10 cellular contexts compared by ENCODE assay signal in genomic region chr5:76952795-76953536, GRCh38. TPM values are rescaled to one million over a fixed set of nuclear protein-coding genes. Genes with fewer than 3 reads are reported as not detected.
DNase-seq lines count a peak whose midpoint lies in the region; ATAC-seq lines count a peak whose summit lies in the region.
"Had no signal": no experiment of that assay in that cellular context is flagged by ENCODE, and none has a peak within 500 bp of the region (broad histone marks: within the 10 kb centered on the region; RNA-seq: fewer than 3 reads in every experiment).

TSS of gene CRHBP (plus strand) at chr5:76953045. CDS start at chr5:76953135, 90 bp downstream.

- H3K36me3 ChIP-seq in GM23248 (ENCODE audit: low read depth), result no peaks in the 10 kb centered on the region
- H3K36me3 ChIP-seq in iPS-20b (ENCODE audit: insufficient read depth, low read depth, low read length), result no peaks in the 10 kb centered on the region
- H3K36me3 ChIP-seq in skeletal muscle satellite cell (ENCODE audit: insufficient read depth, low read length), result no peaks in the 10 kb centered on the region

- no peak within 1 kb of the TSS for H2AFZ ChIP-seq in GM23248

- no peaks in the 10 kb centered on the region for H4K20me1 ChIP-seq in GM23248 (ENCODE audit: insufficient read depth)

- H3K79me2 ChIP-seq in GM23248 (ENCODE audit: insufficient read depth), result no peaks in the 10 kb centered on the region

- H3K27ac Mint-ChIP-seq in activated CD8-positive, alpha-beta T cell treated with anti-CD3 and anti-CD28 coated beads, Interleukin-2, amount 10 ng/mL, durations not matched to agents 7 days and 5 days, result no peak within 1 kb of the TSS

- H3K4me1 ChIP-seq in GM23248 (ENCODE audit: insufficient read depth), result no peaks in the 10 kb centered on the region
- H3K4me1 ChIP-seq in iPS-20b (ENCODE audit: insufficient read depth, low read length), result no peaks in the 10 kb centered on the region
- H3K4me1 ChIP-seq in skeletal muscle satellite cell (ENCODE audit: control insufficient read depth, insufficient read depth, low read length), result peaks cover 5% of the 10 kb centered on the region

- WGBS in GM23248 (ENCODE audit: low coverage in 1 of 2, low lambda C conversion rate in 2 of 2, missing lambda C conversion rate in 2 of 2), 2 experiments, result 19 to 21% methylated on average over 23 of the region's 23 CpGs

- H3K4me3 ChIP-seq in GM23248 (peak within 1 kb of the TSS; percentile 51; the same call in 1 of the 2 replicates), iPS-20b (ENCODE audit: low read length) (peak within 1 kb of the TSS; percentile 76), skeletal muscle satellite cell (ENCODE audit: low read length) (peak within 1 kb of the TSS; percentile 67)

- no peak within 1 kb of the TSS for H3K27ac ChIP-seq in GM23248
- H3K27ac ChIP-seq in iPS-20b (ENCODE audit: low read length), result no peak within 1 kb of the TSS

- CTCF ChIA-PET in activated CD8-positive, alpha-beta T cell treated with anti-CD3 and anti-CD28 coated beads, Interleukin-2, amount 10 ng/mL, durations not matched to agents 7 days and 5 days (lab: Charles Lee), result no interaction called here

- peaks cover 56% of the 10 kb centered on the region for H3K27me3 ChIP-seq in GM23248 (replicated peaks; ENCODE audit: insufficient read depth)
- H3K27me3 ChIP-seq in iPS-20b (ENCODE audit: insufficient read depth, low read length), result peaks cover 59% of the 10 kb centered on the region
- H3K27me3 ChIP-seq in skeletal muscle satellite cell (ENCODE audit: control insufficient read depth, insufficient read depth, low read length), result peaks cover 39% of the 10 kb centered on the region

- no peaks in the 10 kb centered on the region for H3K9me3 ChIP-seq in GM23248 (ENCODE audit: low read depth)
- no peaks in the 10 kb centered on the region for H3K9me3 ChIP-seq in iPS-20b (ENCODE audit: insufficient read depth, low read depth, low read length)
- no peaks in the 10 kb centered on the region for H3K9me3 ChIP-seq in skeletal muscle satellite cell (replicated peaks; ENCODE audit: low read length)

- no peak within 1 kb of the TSS for H3K4me3 Mint-ChIP-seq in activated CD8-positive, alpha-beta T cell treated with anti-CD3 and anti-CD28 coated beads, Interleukin-2, amount 10 ng/mL, durations not matched to agents 7 days and 5 days

- H3K9me3 Mint-ChIP-seq in activated CD8-positive, alpha-beta T cell treated with anti-CD3 and anti-CD28 coated beads, Interleukin-2, amount 10 ng/mL, durations not matched to agents 7 days and 5 days (ENCODE audit: insufficient read depth), result no peaks in the 10 kb centered on the region

- H3F3A ChIP-seq in GM23248 (ENCODE audit: insufficient read depth), result no peaks in the 10 kb centered on the region

- in situ Hi-C loops in GM23248 (cut with MboI), result no loop called here

- peak within 1 kb of the TSS; percentile 42 for H3K4me2 ChIP-seq in GM23248 (ENCODE audit: unreplicated experiment)
- H3K4me2 ChIP-seq in skeletal muscle satellite cell (ENCODE audit: low read length), result peak within 1 kb of the TSS; percentile 92

- H3K9ac ChIP-seq in GM23248 (no peak within 1 kb of the TSS), iPS-20b (ENCODE audit: low read depth, low read length) (no peak within 1 kb of the TSS; the same call in 1 of the 2 replicates), skeletal muscle satellite cell (ENCODE audit: low read depth, low read length) (no peak within 1 kb of the TSS)

- ATAC-seq in activated CD8-positive, alpha-beta T cell treated with anti-CD3 and anti-CD28 coated beads, Interleukin-2, amount 10 ng/mL, durations not matched to agents 7 days and 5 days, result peak; percentile 30
- ATAC-seq in HG03039 (IDR thresholded peaks at IDR 0.05; ENCODE audit: unreplicated experiment) (no peak), HG02571 (IDR thresholded peaks at IDR 0.05; ENCODE audit: unreplicated experiment) (no peak), HG03439 (IDR thresholded peaks at IDR 0.05; ENCODE audit: unreplicated experiment) (no peak)
- ATAC-seq: left colon had no signal

- no peaks in the 10 kb centered on the region for H3K36me3 Mint-ChIP-seq in activated CD8-positive, alpha-beta T cell treated with anti-CD3 and anti-CD28 coated beads, Interleukin-2, amount 10 ng/mL, durations not matched to agents 7 days and 5 days (ENCODE audit: low read depth)

- peaks cover 5% of the 10 kb centered on the region for H3K4me1 Mint-ChIP-seq in activated CD8-positive, alpha-beta T cell treated with anti-CD3 and anti-CD28 coated beads, Interleukin-2, amount 10 ng/mL, durations not matched to agents 7 days and 5 days (ENCODE audit: low read depth)

- DNase-seq in GM23248, result no peak
- DNase-seq in activated CD8-positive, alpha-beta T cell treated with anti-CD3 and anti-CD28 coated beads, Interleukin-2, amount 10 ng/mL, durations not matched to agents 7 days and 5 days, result no peak
- no peak for DNase-seq in activated CD4-positive, alpha-beta T cell treated with anti-CD3 and anti-CD28 coated beads, Interleukin-2, amount 50 U/mL, for 4 hours
- DNase-seq: left colon, NCI-H2171 treated with DMSO at 0.1 percent for 48 hours had no signal

- H3K9me2 ChIP-seq in GM23248 (ENCODE audit: insufficient read depth), result no peaks in the 10 kb centered on the region

- H3K27me3 Mint-ChIP-seq in activated CD8-positive, alpha-beta T cell treated with anti-CD3 and anti-CD28 coated beads, Interleukin-2, amount 10 ng/mL, durations not matched to agents 7 days and 5 days (ENCODE audit: low read depth), result peaks cover 60% of the 10 kb centered on the region

- POLR2A ChIA-PET in activated CD8-positive, alpha-beta T cell treated with anti-CD3 and anti-CD28 coated beads, Interleukin-2, amount 10 ng/mL, durations not matched to agents 7 days and 5 days (lab: Charles Lee), result no interaction called here

RNA-seq across cellular contexts. Expression of gene CRHBP, which starts in this region (rescaled TPM):
- total RNA-seq in GM23248 (2014; rRNA removed; shearing (Covaris generic)), result not detected in 2 replicates
- polyA plus RNA-seq in GM23248 (2016; fragmentation: Nextera tagmentation; extraction: Ambion mirVana), result not detected in 2 replicates
- under 1 TPM; 0.29 to 0.34 TPM for total RNA-seq in activated CD8-positive, alpha-beta T cell treated with anti-CD3 and anti-CD28 coated beads, Interleukin-2, amount 10 ng/mL, durations not matched to agents 7 days and 5 days
- 0.22 TPM in 1 of 2 replicates, not detected in the other for total RNA-seq in skeletal muscle satellite cell (2012; rRNA removed)

Comparison
In these comparisons a context has a peak if more than half of its experiments do, and no peak if none do; other contexts are left out.
1. Peak in ATAC-seq in activated CD8-positive, alpha-beta T cell treated with anti-CD3 and anti-CD28 coated beads, Interleukin-2, amount 10 ng/mL, durations not matched to agents 7 days and 5 days; RNA of the gene not detected or under 1 TPM.